1 cellular context compared by ENCODE assay signal in genomic region chr19:18112989-18113478, GRCh38.
TF ChIP-seq lines count a peak whose summit lies in the region.

No MANE protein-coding gene starts in this region.

TF ChIP-seq in neural cell, 6 proteins besides CTCF, POLR2A, EP300 and RAD21:
- TF ChIP-seq EZH2 (IDR thresholded peaks at IDR 0.05; ENCODE audit: borderline replicate concordance, insufficient read depth, low read length, poor library complexity, severe bottlenecking) (no peak), SMC3 (conservative IDR thresholded peaks at IDR 0.05; ENCODE audit: poor library complexity) (peak; percentile 83)
